In the genomic region with DNA sequence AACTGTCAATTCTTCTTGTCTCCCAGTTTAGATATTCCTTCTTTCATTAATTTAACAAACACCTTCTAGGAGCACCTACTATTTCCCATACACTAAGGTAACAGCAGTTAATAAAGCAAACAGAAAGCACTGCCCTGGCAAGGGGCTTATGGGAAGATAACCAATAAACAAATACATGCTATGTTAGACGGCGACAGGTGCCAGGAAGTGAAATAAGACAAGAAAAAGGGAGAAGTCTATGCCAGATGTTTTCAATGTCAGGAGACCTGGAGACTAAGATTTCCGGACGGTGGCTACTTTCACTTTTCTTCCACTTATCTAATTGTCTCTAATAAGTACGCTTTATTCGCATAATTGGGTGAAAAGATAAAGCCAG, we compare ENCODE assay signal across 2 cellular contexts.
A peak's percentile ranks its signal among the peaks of the same experiment; 100 is the strongest.
TF ChIP-seq lines count a peak whose summit lies in the region.

No MANE protein-coding gene starts in this region.

TF ChIP-seq in HCT116, 20 proteins besides CTCF, POLR2A, EP300 and RAD21:
- no peak for TF ChIP-seq ELF1 (IDR thresholded peaks at IDR 0.05; ENCODE audit: borderline replicate concordance, low read depth)
- TF ChIP-seq, protein P1, sequence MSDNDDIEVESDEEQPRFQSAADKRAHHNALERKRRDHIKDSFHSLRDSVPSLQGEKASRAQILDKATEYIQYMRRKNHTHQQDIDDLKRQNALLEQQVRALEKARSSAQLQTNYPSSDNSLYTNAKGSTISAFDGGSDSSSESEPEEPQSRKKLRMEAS (IDR thresholded peaks at IDR 0.05), result no peak
- TF ChIP-seq EGR1 (IDR thresholded peaks at IDR 0.05; ENCODE audit: low read depth), result no peak
- no peak for TF ChIP-seq ZFX (IDR thresholded peaks at IDR 0.05)
- TF ChIP-seq EZH2 (IDR thresholded peaks at IDR 0.05), result no peak
- no peak for TF ChIP-seq ZNF274 (IDR thresholded peaks at IDR 0.05; ENCODE audit: low read depth, low read length)
- no peak for TF ChIP-seq CEBPB (IDR thresholded peaks at IDR 0.05; ENCODE audit: low read depth)
- TF ChIP-seq, protein P2, sequence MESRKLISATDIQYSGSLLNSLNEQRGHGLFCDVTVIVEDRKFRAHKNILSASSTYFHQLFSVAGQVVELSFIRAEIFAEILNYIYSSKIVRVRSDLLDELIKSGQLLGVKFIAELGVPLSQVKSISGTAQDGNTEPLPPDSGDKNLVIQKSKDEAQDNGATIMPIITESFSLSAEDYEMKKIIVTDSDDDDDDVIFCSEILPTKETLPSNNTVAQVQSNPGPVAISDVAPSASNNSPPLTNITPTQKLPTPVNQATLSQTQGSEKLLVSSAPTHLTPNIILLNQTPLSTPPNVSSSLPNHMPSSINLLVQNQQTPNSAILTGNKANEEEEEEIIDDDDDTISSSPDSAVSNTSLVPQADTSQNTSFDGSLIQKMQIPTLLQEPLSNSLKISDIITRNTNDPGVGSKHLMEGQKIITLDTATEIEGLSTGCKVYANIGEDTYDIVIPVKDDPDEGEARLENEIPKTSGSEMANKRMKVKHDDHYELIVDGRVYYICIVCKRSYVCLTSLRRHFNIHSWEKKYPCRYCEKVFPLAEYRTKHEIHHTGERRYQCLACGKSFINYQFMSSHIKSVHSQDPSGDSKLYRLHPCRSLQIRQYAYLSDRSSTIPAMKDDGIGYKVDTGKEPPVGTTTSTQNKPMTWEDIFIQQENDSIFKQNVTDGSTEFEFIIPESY (IDR thresholded peaks at IDR 0.05; ENCODE audit: extremely low read depth, insufficient replicate concordance, low read length), result no peak
- TF ChIP-seq POLR2AphosphoS5 (IDR thresholded peaks at IDR 0.05; ENCODE audit: low read depth, low read length), result no peak
- TF ChIP-seq CBX3 (IDR thresholded peaks at IDR 0.05; ENCODE audit: low read depth), result no peak
- TF ChIP-seq, protein P3, sequence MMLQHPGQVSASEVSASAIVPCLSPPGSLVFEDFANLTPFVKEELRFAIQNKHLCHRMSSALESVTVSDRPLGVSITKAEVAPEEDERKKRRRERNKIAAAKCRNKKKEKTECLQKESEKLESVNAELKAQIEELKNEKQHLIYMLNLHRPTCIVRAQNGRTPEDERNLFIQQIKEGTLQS (IDR thresholded peaks at IDR 0.05), result no peak
- no peak for TF ChIP-seq SP1 (IDR thresholded peaks at IDR 0.05; ENCODE audit: low read depth)
- TF ChIP-seq TCF7L2 (IDR thresholded peaks at IDR 0.05; ENCODE audit: borderline replicate concordance, extremely low read depth, insufficient read depth, insufficient read length), result no peak
- no peak for TF ChIP-seq SIN3A (IDR thresholded peaks at IDR 0.05; ENCODE audit: low read depth)
- no peak for TF ChIP-seq EZH2phosphoT487 (IDR thresholded peaks at IDR 0.05; ENCODE audit: borderline replicate concordance)
- TF ChIP-seq JUND (IDR thresholded peaks at IDR 0.05), result no peak
- no peak for TF ChIP-seq FOSL1 (IDR thresholded peaks at IDR 0.05; ENCODE audit: low read depth)
- TF ChIP-seq SRF (IDR thresholded peaks at IDR 0.05; ENCODE audit: low read depth), result no peak
- TF ChIP-seq, protein P4, sequence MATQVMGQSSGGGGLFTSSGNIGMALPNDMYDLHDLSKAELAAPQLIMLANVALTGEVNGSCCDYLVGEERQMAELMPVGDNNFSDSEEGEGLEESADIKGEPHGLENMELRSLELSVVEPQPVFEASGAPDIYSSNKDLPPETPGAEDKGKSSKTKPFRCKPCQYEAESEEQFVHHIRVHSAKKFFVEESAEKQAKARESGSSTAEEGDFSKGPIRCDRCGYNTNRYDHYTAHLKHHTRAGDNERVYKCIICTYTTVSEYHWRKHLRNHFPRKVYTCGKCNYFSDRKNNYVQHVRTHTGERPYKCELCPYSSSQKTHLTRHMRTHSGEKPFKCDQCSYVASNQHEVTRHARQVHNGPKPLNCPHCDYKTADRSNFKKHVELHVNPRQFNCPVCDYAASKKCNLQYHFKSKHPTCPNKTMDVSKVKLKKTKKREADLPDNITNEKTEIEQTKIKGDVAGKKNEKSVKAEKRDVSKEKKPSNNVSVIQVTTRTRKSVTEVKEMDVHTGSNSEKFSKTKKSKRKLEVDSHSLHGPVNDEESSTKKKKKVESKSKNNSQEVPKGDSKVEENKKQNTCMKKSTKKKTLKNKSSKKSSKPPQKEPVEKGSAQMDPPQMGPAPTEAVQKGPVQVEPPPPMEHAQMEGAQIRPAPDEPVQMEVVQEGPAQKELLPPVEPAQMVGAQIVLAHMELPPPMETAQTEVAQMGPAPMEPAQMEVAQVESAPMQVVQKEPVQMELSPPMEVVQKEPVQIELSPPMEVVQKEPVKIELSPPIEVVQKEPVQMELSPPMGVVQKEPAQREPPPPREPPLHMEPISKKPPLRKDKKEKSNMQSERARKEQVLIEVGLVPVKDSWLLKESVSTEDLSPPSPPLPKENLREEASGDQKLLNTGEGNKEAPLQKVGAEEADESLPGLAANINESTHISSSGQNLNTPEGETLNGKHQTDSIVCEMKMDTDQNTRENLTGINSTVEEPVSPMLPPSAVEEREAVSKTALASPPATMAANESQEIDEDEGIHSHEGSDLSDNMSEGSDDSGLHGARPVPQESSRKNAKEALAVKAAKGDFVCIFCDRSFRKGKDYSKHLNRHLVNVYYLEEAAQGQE (IDR thresholded peaks at IDR 0.05; ENCODE audit: low read depth), result no peak
- no peak for TF ChIP-seq YY1 (IDR thresholded peaks at IDR 0.05; ENCODE audit: extremely low read depth, insufficient replicate concordance, low read depth, low read length)

TF ChIP-seq in HepG2, 621 proteins besides CTCF, POLR2A, EP300 and RAD21:
- TF ChIP-seq, protein P5, sequence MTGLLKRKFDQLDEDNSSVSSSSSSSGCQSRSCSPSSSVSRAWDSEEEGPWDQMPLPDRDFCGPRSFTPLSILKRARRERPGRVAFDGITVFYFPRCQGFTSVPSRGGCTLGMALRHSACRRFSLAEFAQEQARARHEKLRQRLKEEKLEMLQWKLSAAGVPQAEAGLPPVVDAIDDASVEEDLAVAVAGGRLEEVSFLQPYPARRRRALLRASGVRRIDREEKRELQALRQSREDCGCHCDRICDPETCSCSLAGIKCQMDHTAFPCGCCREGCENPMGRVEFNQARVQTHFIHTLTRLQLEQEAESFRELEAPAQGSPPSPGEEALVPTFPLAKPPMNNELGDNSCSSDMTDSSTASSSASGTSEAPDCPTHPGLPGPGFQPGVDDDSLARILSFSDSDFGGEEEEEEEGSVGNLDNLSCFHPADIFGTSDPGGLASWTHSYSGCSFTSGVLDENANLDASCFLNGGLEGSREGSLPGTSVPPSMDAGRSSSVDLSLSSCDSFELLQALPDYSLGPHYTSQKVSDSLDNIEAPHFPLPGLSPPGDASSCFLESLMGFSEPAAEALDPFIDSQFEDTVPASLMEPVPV (CRISPR knock-in tag; IDR thresholded peaks at IDR 0.05), result 0 out of 2 replicates have a peak, but pooled peaks have one; percentile 49
- TF ChIP-seq ZZZ3 (CRISPR knock-in tag; IDR thresholded peaks at IDR 0.05; ENCODE audit: borderline replicate concordance) (no peak), ZNF777 (CRISPR knock-in tag; IDR thresholded peaks at IDR 0.05) (0 out of 2 replicates have a peak, but pooled peaks have one; percentile 38)
- TF ChIP-seq, protein P6, sequence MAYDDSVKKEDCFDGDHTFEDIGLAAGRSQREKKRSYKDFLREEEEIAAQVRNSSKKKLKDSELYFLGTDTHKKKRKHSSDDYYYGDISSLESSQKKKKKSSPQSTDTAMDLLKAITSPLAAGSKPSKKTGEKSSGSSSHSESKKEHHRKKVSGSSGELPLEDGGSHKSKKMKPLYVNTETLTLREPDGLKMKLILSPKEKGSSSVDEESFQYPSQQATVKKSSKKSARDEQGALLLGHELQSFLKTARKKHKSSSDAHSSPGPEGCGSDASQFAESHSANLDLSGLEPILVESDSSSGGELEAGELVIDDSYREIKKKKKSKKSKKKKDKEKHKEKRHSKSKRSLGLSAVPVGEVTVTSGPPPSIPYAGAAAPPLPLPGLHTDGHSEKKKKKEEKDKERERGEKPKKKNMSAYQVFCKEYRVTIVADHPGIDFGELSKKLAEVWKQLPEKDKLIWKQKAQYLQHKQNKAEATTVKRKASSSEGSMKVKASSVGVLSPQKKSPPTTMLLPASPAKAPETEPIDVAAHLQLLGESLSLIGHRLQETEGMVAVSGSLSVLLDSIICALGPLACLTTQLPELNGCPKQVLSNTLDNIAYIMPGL (CRISPR knock-in tag; IDR thresholded peaks at IDR 0.05; ENCODE audit: borderline replicate concordance in 1 of 2, low read depth in 1 of 2), result 0 out of 4 replicates have a peak, but pooled peaks of 1 of the 2 experiments have one; percentile 2
